In genomic region chr1:247078315-247079140, GRCh38 we compare ENCODE assay signal across 8 cellular contexts. TPM values are rescaled to one million over a fixed set of nuclear protein-coding genes. Genes with fewer than 3 reads are reported as not detected.
A peak's percentile ranks its signal among the peaks of the same experiment; 100 is the strongest.
DNase-seq lines count a peak whose midpoint lies in the region; ATAC-seq and TF ChIP-seq lines count a peak whose summit lies in the region.

Gene ZNF670 (minus strand): TSS chr1:247078811. CDS start chr1:247078596, 215 bp downstream.

- DNase-seq in AG20443 (ENCODE audit: low spot score) (peak; percentile 97), NCI-H345 treated with DMSO at 0.1 percent for 48 hours (lab: John Stamatoyannopoulos, UW; ENCODE audit: unreplicated experiment) (peak; percentile 94), chondrocyte (ENCODE audit: low spot score) (peak; percentile 97), left colon (peak; percentile 95 to 97)
- peak; percentile 86 for DNase-seq in activated CD4-positive, CD25-positive, alpha-beta regulatory T cell treated with anti-CD3 and anti-CD28 coated beads, Interleukin-2, amount 50 U/mL, for 72 hours
- DNase-seq in stimulated activated CD4-positive, alpha-beta T cell treated with anti-CD3 and anti-CD28 coated beads, Interleukin-1b, Interleukin-23, amount 100 ng/mL, for 4 hours (ENCODE audit: low read depth in 2 of 2), result peak; percentile 79 to 88

- peak; percentile 45 for TF ChIP-seq CTCF in chondrocyte (IDR thresholded peaks at IDR 0.05)

- peak; percentile 99 for ATAC-seq in GM19035 (IDR thresholded peaks at IDR 0.05; ENCODE audit: unreplicated experiment)
- ATAC-seq in HG03342 (IDR thresholded peaks at IDR 0.05; ENCODE audit: unreplicated experiment), result peak; percentile 100
- peak; percentile 100 for ATAC-seq in left colon

- peaks cover 10% of the 10 kb centered on the region for H3K9me3 Mint-ChIP-seq in chondrocyte (ENCODE audit: low read depth)

- intact Hi-C loops in left colon (cut with DNase I, micrococcal nuclease), result no loop called here

- peaks cover 23% of the 10 kb centered on the region for H3K4me1 Mint-ChIP-seq in chondrocyte (ENCODE audit: low read depth)

- peak within 1 kb of the TSS; percentile 96 for H3K4me3 Mint-ChIP-seq in chondrocyte (ENCODE audit: unreplicated experiment)

- H3K27ac Mint-ChIP-seq in chondrocyte (ENCODE audit: unreplicated experiment), result peak within 1 kb of the TSS; percentile 92

- H3K36me3 Mint-ChIP-seq in chondrocyte (ENCODE audit: low read depth), result peaks cover 2% of the 10 kb centered on the region

- no peaks in the 10 kb centered on the region for H3K27me3 Mint-ChIP-seq in chondrocyte (ENCODE audit: low read depth)

RNA-seq across cellular contexts. Expression of gene ZNF670, which starts in this region (rescaled TPM):
- 2.3 to 3.6 TPM (median 2.7 TPM) in 3 replicates for total RNA-seq in chondrocyte
- total RNA-seq in left colon, result 1 to 10 TPM; 2.0 to 2.3 TPM

Comparison
In these comparisons a context has a peak if more than half of its experiments do, and no peak if none do; other contexts are left out.
1. Peak in every context shown above with its lines: DNase-seq and ATAC-seq.